ENCODE assay signal across 1 cellular context in genomic region chr12:52151153-52151858, GRCh38.
TF ChIP-seq lines count a peak whose summit lies in the region.

No MANE protein-coding gene starts in this region.

TF ChIP-seq in GM23338, 12 proteins besides CTCF, POLR2A, EP300 and RAD21 (continued from another document):
- TF ChIP-seq NANOG (IDR thresholded peaks at IDR 0.05; ENCODE audit: borderline replicate concordance) (no peak), STAT1 (IDR thresholded peaks at IDR 0.05; ENCODE audit: unreplicated experiment) (no peak), ETS1 (IDR thresholded peaks at IDR 0.05) (no peak), EZH2 (IDR thresholded peaks at IDR 0.05; ENCODE audit: low read depth, unreplicated experiment) (no peak), JUNB (IDR thresholded peaks at IDR 0.05; ENCODE audit: unreplicated experiment) (no peak), ZNF114 (CRISPR knock-in tag; IDR thresholded peaks at IDR 0.05) (no peak), EZH2phosphoT487 (IDR thresholded peaks at IDR 0.05; ENCODE audit: unreplicated experiment) (no peak), CREB1 (CRISPR knock-in tag; IDR thresholded peaks at IDR 0.05; ENCODE audit: low read depth) (no peak), POLR2AphosphoS5 (IDR thresholded peaks at IDR 0.05; ENCODE audit: low read depth) (no peak), ZNF331 (CRISPR knock-in tag; IDR thresholded peaks at IDR 0.05; ENCODE audit: low read depth) (no peak)
- TF ChIP-seq, protein P1, sequence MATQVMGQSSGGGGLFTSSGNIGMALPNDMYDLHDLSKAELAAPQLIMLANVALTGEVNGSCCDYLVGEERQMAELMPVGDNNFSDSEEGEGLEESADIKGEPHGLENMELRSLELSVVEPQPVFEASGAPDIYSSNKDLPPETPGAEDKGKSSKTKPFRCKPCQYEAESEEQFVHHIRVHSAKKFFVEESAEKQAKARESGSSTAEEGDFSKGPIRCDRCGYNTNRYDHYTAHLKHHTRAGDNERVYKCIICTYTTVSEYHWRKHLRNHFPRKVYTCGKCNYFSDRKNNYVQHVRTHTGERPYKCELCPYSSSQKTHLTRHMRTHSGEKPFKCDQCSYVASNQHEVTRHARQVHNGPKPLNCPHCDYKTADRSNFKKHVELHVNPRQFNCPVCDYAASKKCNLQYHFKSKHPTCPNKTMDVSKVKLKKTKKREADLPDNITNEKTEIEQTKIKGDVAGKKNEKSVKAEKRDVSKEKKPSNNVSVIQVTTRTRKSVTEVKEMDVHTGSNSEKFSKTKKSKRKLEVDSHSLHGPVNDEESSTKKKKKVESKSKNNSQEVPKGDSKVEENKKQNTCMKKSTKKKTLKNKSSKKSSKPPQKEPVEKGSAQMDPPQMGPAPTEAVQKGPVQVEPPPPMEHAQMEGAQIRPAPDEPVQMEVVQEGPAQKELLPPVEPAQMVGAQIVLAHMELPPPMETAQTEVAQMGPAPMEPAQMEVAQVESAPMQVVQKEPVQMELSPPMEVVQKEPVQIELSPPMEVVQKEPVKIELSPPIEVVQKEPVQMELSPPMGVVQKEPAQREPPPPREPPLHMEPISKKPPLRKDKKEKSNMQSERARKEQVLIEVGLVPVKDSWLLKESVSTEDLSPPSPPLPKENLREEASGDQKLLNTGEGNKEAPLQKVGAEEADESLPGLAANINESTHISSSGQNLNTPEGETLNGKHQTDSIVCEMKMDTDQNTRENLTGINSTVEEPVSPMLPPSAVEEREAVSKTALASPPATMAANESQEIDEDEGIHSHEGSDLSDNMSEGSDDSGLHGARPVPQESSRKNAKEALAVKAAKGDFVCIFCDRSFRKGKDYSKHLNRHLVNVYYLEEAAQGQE (IDR thresholded peaks at IDR 0.05; ENCODE audit: unreplicated experiment): no peak
